In the genomic region with DNA sequence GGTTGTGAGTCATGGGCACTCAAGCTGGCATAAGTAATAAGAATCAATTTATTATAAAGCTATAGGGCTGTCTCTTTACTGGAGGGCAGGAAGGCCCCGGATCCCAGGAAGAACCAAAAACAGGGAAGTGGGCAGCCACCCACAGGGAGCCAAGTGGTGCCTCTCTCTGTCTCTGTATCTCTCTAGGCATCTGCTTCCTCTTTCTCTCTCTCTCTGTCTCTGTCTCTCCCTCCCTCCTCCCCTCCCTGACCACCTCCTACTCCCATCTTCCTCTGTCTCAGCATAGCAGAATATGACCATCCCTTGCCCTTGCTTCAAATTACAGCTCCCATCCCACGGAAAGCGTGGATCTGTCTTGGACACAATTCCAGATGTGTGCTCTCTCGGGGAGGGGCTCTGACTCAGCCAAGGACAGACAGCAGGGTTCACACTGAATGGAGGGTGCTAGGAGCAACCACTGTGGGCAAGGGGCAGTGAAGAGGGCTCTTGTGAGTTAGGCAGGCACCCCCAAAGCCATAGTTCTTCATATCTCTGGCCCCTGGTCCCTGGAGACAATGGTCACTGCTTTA, we compare ENCODE assay signal across 19 cellular contexts.
A peak's percentile ranks its signal among the peaks of the same experiment; 100 is the strongest.
DNase-seq lines count a peak whose midpoint lies in the region; ATAC-seq and TF ChIP-seq lines count a peak whose summit lies in the region.
"Had no signal": no experiment of that assay in that cellular context is flagged by ENCODE, and none has a peak within 500 bp of the region (broad histone marks: within the 10 kb centered on the region; RNA-seq: fewer than 3 reads in every experiment).

No MANE protein-coding gene starts in this region.

- H3K27ac Mint-ChIP-seq in activated CD4-positive, alpha-beta T cell treated with anti-CD3 and anti-CD28 coated beads, Interleukin-2, amount 10 ng/mL, durations not matched to agents 24 days and 14 days = no peak overlapping the region
- H3K27ac Mint-ChIP-seq: activated CD4-positive, alpha-beta memory T cell treated with anti-CD3 and anti-CD28 coated beads for 36 hours; CD4-positive, alpha-beta T cell had no signal

- TF ChIP-seq CTCF in 22Rv1 (IDR thresholded peaks at IDR 0.05) (no peak), HEK293 (tag by site-specific recombination; IDR thresholded peaks at IDR 0.05) (no peak), foreskin fibroblast (IDR thresholded peaks at IDR 0.05; ENCODE audit: low read depth, low read length) (no peak), GM10248 (IDR thresholded peaks at IDR 0.05; ENCODE audit: control extremely low read depth, extremely low read depth, low read depth, missing control alignments) (no peak)

- peaks cover 25% of the 10 kb centered on the region for H3K27me3 Mint-ChIP-seq in activated CD4-positive, alpha-beta T cell treated with anti-CD3 and anti-CD28 coated beads, Interleukin-2, amount 10 ng/mL, durations not matched to agents 24 days and 14 days

- H3K9me3 Mint-ChIP-seq in activated CD4-positive, alpha-beta T cell treated with anti-CD3 and anti-CD28 coated beads, Interleukin-2, amount 10 ng/mL, durations not matched to agents 24 days and 14 days = peaks cover 9% of the 10 kb centered on the region
- H3K9me3 Mint-ChIP-seq: CD4-positive, alpha-beta T cell had no signal

- H3K9me3 ChIP-seq in HEK293 (ENCODE audit: control insufficient read depth, insufficient read depth, low read depth, low read length) = no peaks in the 10 kb centered on the region

- no peaks in the 10 kb centered on the region for H3K36me3 ChIP-seq in HEK293 (ENCODE audit: control insufficient read depth in 2 of 2, insufficient read depth in 1 of 2, low read length in 2 of 2)

- H3K27ac ChIP-seq in 22Rv1 = peak overlapping the region; percentile 74
- no peak overlapping the region for H3K27ac ChIP-seq in HEK293 (ENCODE audit: extremely low read depth, low read depth, low read length)
- H3K27ac ChIP-seq: SK-N-MC had no signal

- intact Hi-C loops in activated CD4-positive, alpha-beta T cell treated with anti-CD3 and anti-CD28 coated beads, Interleukin-2, amount 10 ng/mL, durations not matched to agents 24 days and 14 days (cut with micrococcal nuclease) = no loop called here

- CTCF ChIA-PET in HEK293 (lab: Yijun Ruan, JAX) = no interaction called here
- CTCF ChIA-PET in GM10248 (lab: Yijun Ruan, JAX) = interaction anchor here (0.6 to 1.4 kb wide), 6 partner anchors 9 to 544 kb away, joined by 3 to 4 read pairs (median 3); a partner anchor contains a TSS

- no peak for ATAC-seq in HG03280 (IDR thresholded peaks at IDR 0.05; ENCODE audit: unreplicated experiment)

- H3K4me3 Mint-ChIP-seq in activated CD4-positive, alpha-beta T cell treated with anti-CD3 and anti-CD28 coated beads, Interleukin-2, amount 10 ng/mL, durations not matched to agents 24 days and 14 days = no peak overlapping the region
- H3K4me3 Mint-ChIP-seq: activated CD4-positive, alpha-beta memory T cell treated with anti-CD3 and anti-CD28 coated beads for 36 hours; CD4-positive, alpha-beta T cell had no signal

- H3K4me1 Mint-ChIP-seq in activated CD4-positive, alpha-beta T cell treated with anti-CD3 and anti-CD28 coated beads, Interleukin-2, amount 10 ng/mL, durations not matched to agents 24 days and 14 days = no peaks in the 10 kb centered on the region

- POLR2A ChIA-PET in HEK293 (lab: Yijun Ruan, JAX) = no interaction called here
- POLR2A ChIA-PET in GM10248 (lab: Yijun Ruan, JAX) = no interaction called here

- H3K4me1 ChIP-seq in HEK293 (ENCODE audit: control insufficient read depth, insufficient read depth, low read length) = peaks cover 4% of the 10 kb centered on the region

- no peaks in the 10 kb centered on the region for H3K36me3 Mint-ChIP-seq in activated CD4-positive, alpha-beta T cell treated with anti-CD3 and anti-CD28 coated beads, Interleukin-2, amount 10 ng/mL, durations not matched to agents 24 days and 14 days (ENCODE audit: low read depth)
- H3K36me3 Mint-ChIP-seq: activated CD4-positive, alpha-beta memory T cell treated with anti-CD3 and anti-CD28 coated beads for 36 hours had no signal

- DNase-seq in SKM-1 (lab: John Stamatoyannopoulos, UW; ENCODE audit: unreplicated experiment) (peak; percentile 88), foreskin fibroblast (peak; percentile 23 to 66), SW480 (ENCODE audit: low spot score) (no peak), GM10248 (ENCODE audit: extremely low spot score) (no peak)
- DNase-seq in activated CD4-positive, alpha-beta T cell treated with anti-CD3 and anti-CD28 coated beads, Interleukin-2, amount 10 ng/mL, durations not matched to agents 24 days and 14 days = no peak
- DNase-seq: ACHN; activated CD4-positive, alpha-beta memory T cell treated with anti-CD3 and anti-CD28 coated beads for 36 hours; activated naive CD4-positive, alpha-beta T cell treated with anti-CD3 and anti-CD28 coated beads, Interleukin-2, amount 50 U/mL, for 16 hours; CD4-positive, alpha-beta T cell; DMS79 treated with DMSO at 0.1 percent for 48 hours; H7; left cardiac atrium; NCI-H1048; NCI-H2081 treated with DMSO at 0.1 percent for 48 hours; NCI-H526 had no signal

- no peak overlapping the region for H3K4me3 ChIP-seq in HEK293 (ENCODE audit: low read depth, low read length)
- no peak overlapping the region for H3K4me3 ChIP-seq in foreskin fibroblast (ENCODE audit: low read depth in 1 of 2, low read length in 2 of 2)
- H3K4me3 ChIP-seq: SK-N-MC had no signal

TF ChIP-seq in HEK293, 187 proteins besides CTCF, POLR2A, EP300 and RAD21:
- TF ChIP-seq SP2 (tag by site-specific recombination; IDR thresholded peaks at IDR 0.05) (no peak), ZFHX2 (tag by site-specific recombination; conservative IDR thresholded peaks at IDR 0.05) (peak; percentile 90), ZNF341 (tag by site-specific recombination; IDR thresholded peaks at IDR 0.05; ENCODE audit: low read depth) (no peak), EGR2 (tag by site-specific recombination; IDR thresholded peaks at IDR 0.05; ENCODE audit: low read depth) (peak; percentile 93), YY1 (tag by site-specific recombination; IDR thresholded peaks at IDR 0.05) (no peak)
- TF ChIP-seq, protein P1, sequence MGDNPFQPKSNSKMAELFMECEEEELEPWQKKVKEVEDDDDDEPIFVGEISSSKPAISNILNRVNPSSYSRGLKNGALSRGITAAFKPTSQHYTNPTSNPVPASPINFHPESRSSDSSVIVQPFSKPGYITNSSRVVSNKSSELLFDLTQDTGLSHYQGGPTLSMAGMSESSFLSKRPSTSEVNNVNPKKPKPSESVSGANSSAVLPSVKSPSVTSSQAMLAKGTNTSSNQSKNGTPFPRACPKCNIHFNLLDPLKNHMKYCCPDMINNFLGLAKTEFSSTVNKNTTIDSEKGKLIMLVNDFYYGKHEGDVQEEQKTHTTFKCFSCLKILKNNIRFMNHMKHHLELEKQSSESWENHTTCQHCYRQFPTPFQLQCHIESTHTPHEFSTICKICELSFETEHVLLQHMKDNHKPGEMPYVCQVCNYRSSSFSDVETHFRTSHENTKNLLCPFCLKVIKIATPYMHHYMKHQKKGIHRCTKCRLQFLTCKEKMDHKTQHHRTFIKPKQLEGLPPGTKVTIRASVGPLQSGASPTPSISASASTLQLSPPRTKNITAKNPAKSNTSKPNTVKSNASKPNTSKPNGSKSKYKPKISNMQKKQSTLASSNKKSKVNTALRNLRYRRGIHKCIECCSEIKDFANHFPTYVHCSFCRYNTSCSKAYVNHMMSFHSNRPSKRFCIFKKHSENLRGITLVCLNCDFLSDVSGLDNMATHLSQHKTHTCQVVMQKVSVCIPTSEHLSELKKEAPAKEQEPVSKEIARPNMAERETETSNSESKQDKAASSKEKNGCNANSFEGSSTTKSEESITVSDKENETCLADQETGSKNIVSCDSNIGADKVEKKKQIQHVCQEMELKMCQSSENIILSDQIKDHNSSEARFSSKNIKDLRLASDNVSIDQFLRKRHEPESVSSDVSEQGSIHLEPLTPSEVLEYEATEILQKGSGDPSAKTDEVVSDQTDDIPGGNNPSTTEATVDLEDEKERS (tag by site-specific recombination; IDR thresholded peaks at IDR 0.05) = no peak
- TF ChIP-seq, protein P2, sequence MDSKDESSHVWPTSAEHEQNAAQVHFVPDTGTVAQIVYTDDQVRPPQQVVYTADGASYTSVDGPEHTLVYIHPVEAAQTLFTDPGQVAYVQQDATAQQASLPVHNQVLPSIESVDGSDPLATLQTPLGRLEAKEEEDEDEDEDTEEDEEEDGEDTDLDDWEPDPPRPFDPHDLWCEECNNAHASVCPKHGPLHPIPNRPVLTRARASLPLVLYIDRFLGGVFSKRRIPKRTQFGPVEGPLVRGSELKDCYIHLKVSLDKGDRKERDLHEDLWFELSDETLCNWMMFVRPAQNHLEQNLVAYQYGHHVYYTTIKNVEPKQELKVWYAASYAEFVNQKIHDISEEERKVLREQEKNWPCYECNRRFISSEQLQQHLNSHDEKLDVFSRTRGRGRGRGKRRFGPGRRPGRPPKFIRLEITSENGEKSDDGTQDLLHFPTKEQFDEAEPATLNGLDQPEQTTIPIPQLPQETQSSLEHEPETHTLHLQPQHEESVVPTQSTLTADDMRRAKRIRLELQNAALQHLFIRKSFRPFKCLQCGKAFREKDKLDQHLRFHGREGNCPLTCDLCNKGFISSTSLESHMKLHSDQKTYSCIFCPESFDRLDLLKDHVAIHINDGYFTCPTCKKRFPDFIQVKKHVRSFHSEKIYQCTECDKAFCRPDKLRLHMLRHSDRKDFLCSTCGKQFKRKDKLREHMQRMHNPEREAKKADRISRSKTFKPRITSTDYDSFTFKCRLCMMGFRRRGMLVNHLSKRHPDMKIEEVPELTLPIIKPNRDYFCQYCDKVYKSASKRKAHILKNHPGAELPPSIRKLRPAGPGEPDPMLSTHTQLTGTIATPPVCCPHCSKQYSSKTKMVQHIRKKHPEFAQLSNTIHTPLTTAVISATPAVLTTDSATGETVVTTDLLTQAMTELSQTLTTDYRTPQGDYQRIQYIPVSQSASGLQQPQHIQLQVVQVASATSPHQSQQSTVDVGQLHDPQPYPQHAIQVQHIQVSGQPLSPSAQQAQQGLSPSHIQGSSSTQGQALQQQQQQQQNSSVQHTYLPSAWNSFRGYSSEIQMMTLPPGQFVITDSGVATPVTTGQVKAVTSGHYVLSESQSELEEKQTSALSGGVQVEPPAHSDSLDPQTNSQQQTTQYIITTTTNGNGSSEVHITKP (tag by site-specific recombination; IDR thresholded peaks at IDR 0.05) = peak; percentile 27; the same call in 1 of the 2 replicates

Comparison
In these comparisons a context has a peak if more than half of its experiments do, and no peak if none do; other contexts are left out.
1. DNase-seq: peak in SKM-1 (single experiment) and foreskin fibroblast (2 of 2); none in SW480 (single experiment), activated CD4-positive, alpha-beta T cell treated with anti-CD3 and anti-CD28 coated beads, Interleukin-2, amount 10 ng/mL, durations not matched to agents 24 days and 14 days (single experiment) and GM10248 (single experiment).